Comparison of ENCODE assay signal across 1 cellular context in genomic region chr11:90243534-90243933, GRCh38.
TF ChIP-seq lines count a peak whose summit lies in the region.

No MANE protein-coding gene starts in this region.

TF ChIP-seq in WTC11, 78 proteins besides CTCF, POLR2A, EP300 and RAD21 (continued from another document):
- TF ChIP-seq, protein P1, sequence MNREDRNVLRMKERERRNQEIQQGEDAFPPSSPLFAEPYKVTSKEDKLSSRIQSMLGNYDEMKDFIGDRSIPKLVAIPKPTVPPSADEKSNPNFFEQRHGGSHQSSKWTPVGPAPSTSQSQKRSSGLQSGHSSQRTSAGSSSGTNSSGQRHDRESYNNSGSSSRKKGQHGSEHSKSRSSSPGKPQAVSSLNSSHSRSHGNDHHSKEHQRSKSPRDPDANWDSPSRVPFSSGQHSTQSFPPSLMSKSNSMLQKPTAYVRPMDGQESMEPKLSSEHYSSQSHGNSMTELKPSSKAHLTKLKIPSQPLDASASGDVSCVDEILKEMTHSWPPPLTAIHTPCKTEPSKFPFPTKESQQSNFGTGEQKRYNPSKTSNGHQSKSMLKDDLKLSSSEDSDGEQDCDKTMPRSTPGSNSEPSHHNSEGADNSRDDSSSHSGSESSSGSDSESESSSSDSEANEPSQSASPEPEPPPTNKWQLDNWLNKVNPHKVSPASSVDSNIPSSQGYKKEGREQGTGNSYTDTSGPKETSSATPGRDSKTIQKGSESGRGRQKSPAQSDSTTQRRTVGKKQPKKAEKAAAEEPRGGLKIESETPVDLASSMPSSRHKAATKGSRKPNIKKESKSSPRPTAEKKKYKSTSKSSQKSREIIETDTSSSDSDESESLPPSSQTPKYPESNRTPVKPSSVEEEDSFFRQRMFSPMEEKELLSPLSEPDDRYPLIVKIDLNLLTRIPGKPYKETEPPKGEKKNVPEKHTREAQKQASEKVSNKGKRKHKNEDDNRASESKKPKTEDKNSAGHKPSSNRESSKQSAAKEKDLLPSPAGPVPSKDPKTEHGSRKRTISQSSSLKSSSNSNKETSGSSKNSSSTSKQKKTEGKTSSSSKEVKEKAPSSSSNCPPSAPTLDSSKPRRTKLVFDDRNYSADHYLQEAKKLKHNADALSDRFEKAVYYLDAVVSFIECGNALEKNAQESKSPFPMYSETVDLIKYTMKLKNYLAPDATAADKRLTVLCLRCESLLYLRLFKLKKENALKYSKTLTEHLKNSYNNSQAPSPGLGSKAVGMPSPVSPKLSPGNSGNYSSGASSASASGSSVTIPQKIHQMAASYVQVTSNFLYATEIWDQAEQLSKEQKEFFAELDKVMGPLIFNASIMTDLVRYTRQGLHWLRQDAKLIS (CRISPR knock-in tag; IDR thresholded peaks at IDR 0.05; ENCODE audit: borderline replicate concordance): no peak
- no peak for TF ChIP-seq ZNF263 (CRISPR knock-in tag; IDR thresholded peaks at IDR 0.05; ENCODE audit: low read depth)
- no peak for TF ChIP-seq TCF7 (CRISPR knock-in tag; IDR thresholded peaks at IDR 0.05; ENCODE audit: low read depth)
- TF ChIP-seq ZBTB21 (CRISPR knock-in tag; IDR thresholded peaks at IDR 0.05; ENCODE audit: borderline replicate concordance): no peak
- TF ChIP-seq ZNF317 (CRISPR knock-in tag; IDR thresholded peaks at IDR 0.05; ENCODE audit: borderline replicate concordance, low read depth): no peak
- TF ChIP-seq NR1H2 (CRISPR knock-in tag; IDR thresholded peaks at IDR 0.05): no peak
- no peak for TF ChIP-seq ZNF416 (CRISPR knock-in tag; IDR thresholded peaks at IDR 0.05)
- no peak for TF ChIP-seq PRDM15 (CRISPR knock-in tag; IDR thresholded peaks at IDR 0.05)
- TF ChIP-seq E2F5 (CRISPR knock-in tag; IDR thresholded peaks at IDR 0.05): no peak
- no peak for TF ChIP-seq ZNF121 (CRISPR knock-in tag; IDR thresholded peaks at IDR 0.05)
- TF ChIP-seq, protein P2, sequence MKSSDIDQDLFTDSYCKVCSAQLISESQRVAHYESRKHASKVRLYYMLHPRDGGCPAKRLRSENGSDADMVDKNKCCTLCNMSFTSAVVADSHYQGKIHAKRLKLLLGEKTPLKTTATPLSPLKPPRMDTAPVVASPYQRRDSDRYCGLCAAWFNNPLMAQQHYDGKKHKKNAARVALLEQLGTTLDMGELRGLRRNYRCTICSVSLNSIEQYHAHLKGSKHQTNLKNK (CRISPR knock-in tag; IDR thresholded peaks at IDR 0.05): no peak
- no peak for TF ChIP-seq ZNF425 (CRISPR knock-in tag; conservative IDR thresholded peaks at IDR 0.05)
